Comparison of ENCODE assay signal across 9 cellular contexts in the genomic region with DNA sequence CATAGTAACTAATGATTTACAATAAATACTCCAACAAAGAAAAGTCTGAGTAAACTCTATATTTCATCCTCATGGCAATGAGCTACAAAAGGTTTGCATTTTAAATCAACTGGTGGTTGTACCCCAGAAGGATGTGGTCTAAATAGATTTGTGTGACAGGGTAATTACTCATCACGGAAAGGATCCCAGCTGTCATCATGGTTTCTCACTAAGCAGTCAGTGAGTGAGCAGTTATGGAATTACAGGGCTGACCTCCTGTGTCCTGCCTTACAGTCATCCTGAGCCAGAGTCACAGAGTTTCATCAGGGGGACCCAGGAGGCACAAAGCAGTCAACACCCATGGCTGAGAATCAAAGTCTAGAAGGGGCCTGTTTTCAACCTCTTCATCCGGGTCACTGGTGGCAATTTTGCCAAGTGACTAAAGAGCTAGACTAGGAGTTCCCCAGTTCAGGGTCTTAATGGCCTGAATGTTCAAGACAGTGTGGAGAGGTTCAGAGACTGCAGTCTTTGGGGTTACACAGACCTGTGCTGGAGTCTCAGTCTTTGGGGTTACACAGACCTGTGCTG.
DNase-seq lines count a peak whose midpoint lies in the region; ATAC-seq and TF ChIP-seq lines count a peak whose summit lies in the region.
"Had no signal": no experiment of that assay in that cellular context is flagged by ENCODE, and none has a peak within 500 bp of the region (broad histone marks: within the 10 kb centered on the region; RNA-seq: fewer than 3 reads in every experiment).

No MANE protein-coding gene starts in this region.

- TF ChIP-seq EP300 in gastroesophageal sphincter (IDR thresholded peaks at IDR 0.05), result no peak

- H3K9me3 ChIP-seq in ascending aorta, result no peaks in the 10 kb centered on the region
- H3K9me3 ChIP-seq in gastroesophageal sphincter, result no peaks in the 10 kb centered on the region

- no peak overlapping the region for H3K27ac ChIP-seq in ascending aorta
- no peak overlapping the region for H3K27ac ChIP-seq in gastroesophageal sphincter
- H3K27ac ChIP-seq: SK-N-MC had no signal

- 75 to 81% methylated on average over 1 to 2 of the region's 2 CpGs for WGBS in gastroesophageal sphincter (ENCODE audit: low coverage in 1 of 2), 2 donors

- no peak for TF ChIP-seq CTCF in NB4 (IDR thresholded peaks at IDR 0.05; ENCODE audit: low read depth, low read length)
- TF ChIP-seq CTCF in ascending aorta (IDR thresholded peaks at IDR 0.05), result no peak
- no peak for TF ChIP-seq CTCF in gastroesophageal sphincter (IDR thresholded peaks at IDR 0.05)

- TF ChIP-seq POLR2A in NB4 (IDR thresholded peaks at IDR 0.05; ENCODE audit: extremely low read depth, insufficient read length) (no peak), gastroesophageal sphincter (IDR thresholded peaks at IDR 0.05) (no peak)

- H3K4me3 ChIP-seq in NB4 (ENCODE audit: low read depth, low read length) (no peak overlapping the region), ascending aorta (no peak overlapping the region), gastroesophageal sphincter (no peak overlapping the region)
- H3K4me3 ChIP-seq: SK-N-MC had no signal

- intact Hi-C loops in ascending aorta (cut with DNase I), result no loop called here

- no peaks in the 10 kb centered on the region for H3K27me3 ChIP-seq in ascending aorta
- H3K27me3 ChIP-seq in gastroesophageal sphincter, result no peaks in the 10 kb centered on the region

- DNase-seq in H4 (ENCODE audit: low spot score) (peak; percentile 41), NB4 (ENCODE audit: low read depth) (peak; percentile 53), brain pericyte (ENCODE audit: low read depth, low spot score) (peak; percentile 20), NCI-H510A (lab: John Stamatoyannopoulos, UW) (no peak), ascending aorta (ENCODE audit: low spot score in 2 of 2) (no peak)
- DNase-seq in stimulated activated CD4-positive, alpha-beta T cell treated with anti-CD3 and anti-CD28 coated beads, Interleukin-4, amount 100 ng/mL, for 4 hours, result peak; percentile 21 to 49

- H3K4me1 ChIP-seq in ascending aorta (no peaks in the 10 kb centered on the region), gastroesophageal sphincter (no peaks in the 10 kb centered on the region)

- H3K36me3 ChIP-seq in ascending aorta (no peaks in the 10 kb centered on the region), gastroesophageal sphincter (no peaks in the 10 kb centered on the region)

- peak; percentile 91 for ATAC-seq in GM18502 (IDR thresholded peaks at IDR 0.05; ENCODE audit: poor library complexity, unreplicated experiment)
- no peak for ATAC-seq in gastroesophageal sphincter

Comparison
In these comparisons a context has a peak if more than half of its experiments do, and no peak if none do; other contexts are left out.
1. DNase-seq: peak in H4 (single experiment), NB4 (single experiment), brain pericyte (single experiment) and stimulated activated CD4-positive, alpha-beta T cell treated with anti-CD3 and anti-CD28 coated beads, Interleukin-4, amount 100 ng/mL, for 4 hours (2 of 2); none in NCI-H510A (single experiment) and ascending aorta (0 of 2).